In genomic region chr5:157578079-157578780, GRCh38 we compare ENCODE assay signal across 14 cellular contexts. TPM values are rescaled to one million over a fixed set of nuclear protein-coding genes. Genes with fewer than 3 reads are reported as not detected.
A peak's percentile ranks its signal among the peaks of the same experiment; 100 is the strongest.
DNase-seq lines count a peak whose midpoint lies in the region; ATAC-seq and TF ChIP-seq lines count a peak whose summit lies in the region.
"Had no signal": no experiment of that assay in that cellular context is flagged by ENCODE, and none has a peak within 500 bp of the region (broad histone marks: within the 10 kb centered on the region; RNA-seq: fewer than 3 reads in every experiment).

No MANE protein-coding gene starts in this region.

- intact Hi-C loops in activated B cell treated with CpG ODN at 0.5 μM for 24 hours (cut with micrococcal nuclease) (loop anchor here (10.0 kb wide), 1 partner anchor 313 kb away; the partner anchor contains the start of gene CYFIP2), Right ventricle myocardium superior (cut with DNase I) (loop anchor here (10.0 kb wide), 1 partner anchor 137 kb away; no protein-coding TSS in a partner anchor), sciatic nerve (cut with DNase I) (no loop called here)

- H3K9me3 Mint-ChIP-seq in activated B cell treated with CpG ODN at 0.5 μM for 24 hours (no peaks in the 10 kb centered on the region), memory B cell (no peaks in the 10 kb centered on the region)
- no peaks in the 10 kb centered on the region for H3K9me3 Mint-ChIP-seq in stimulated activated memory B cell treated with anti-CD40 and anti-IgM and Interleukin-4, amounts not matched to agents 10 μg/mL and 1 μg/mL and 100 μg/mL, for 72 hours
- H3K9me3 Mint-ChIP-seq: HFFc6 had no signal

- no peak overlapping the region; the same call in 1 of the 2 replicates for H3K27ac ChIP-seq in HUES6 (ENCODE audit: low read depth, low read length)
- H3K27ac ChIP-seq: RWPE1 had no signal

- H3K9me3 ChIP-seq in HUES6 (ENCODE audit: control insufficient read depth, insufficient read depth, low read depth, low read length) = no peaks in the 10 kb centered on the region

- TF ChIP-seq CTCF in activated B cell treated with CpG ODN at 0.5 μM for 24 hours (IDR thresholded peaks at IDR 0.05) = no peak

- H3K36me3 ChIP-seq in HUES6 (ENCODE audit: control insufficient read depth, insufficient read depth, low read length) = no peaks in the 10 kb centered on the region

- no peaks in the 10 kb centered on the region for H3K27me3 Mint-ChIP-seq in activated B cell treated with CpG ODN at 0.5 μM for 24 hours
- H3K27me3 Mint-ChIP-seq in memory B cell = no peaks in the 10 kb centered on the region
- no peaks in the 10 kb centered on the region for H3K27me3 Mint-ChIP-seq in stimulated activated memory B cell treated with anti-CD40 and anti-IgM and Interleukin-4, amounts not matched to agents 10 μg/mL and 1 μg/mL and 100 μg/mL, for 72 hours

- peaks cover 24% of the 10 kb centered on the region; the same call in 1 of the 2 replicates for H3K4me1 ChIP-seq in HUES6 (ENCODE audit: control insufficient read depth, insufficient read depth, low read length)

- H3K27ac Mint-ChIP-seq in activated B cell treated with CpG ODN at 0.5 μM for 24 hours = peak overlapping the region; percentile 63
- H3K27ac Mint-ChIP-seq in memory B cell = peak overlapping the region; percentile 6
- peak overlapping the region; percentile 54 for H3K27ac Mint-ChIP-seq in stimulated activated memory B cell treated with anti-CD40 and anti-IgM and Interleukin-4, amounts not matched to agents 10 μg/mL and 1 μg/mL and 100 μg/mL, for 72 hours
- H3K27ac Mint-ChIP-seq: HFFc6 had no signal

- DNase-seq in activated B cell treated with CpG ODN at 0.5 μM for 24 hours (no peak), memory B cell (ENCODE audit: low spot score in 2 of 2) (no peak), Right ventricle myocardium superior (no peak), sciatic nerve (ENCODE audit: low spot score) (no peak), activated gamma-delta T cell treated with Interleukin-2 at 50 U/mL for 16 hours (no peak)
- DNase-seq: DMS53, HFFc6, NCI-H1436 treated with DMSO at 0.1 percent for 48 hours, NCI-H2081, NCI-H82, PC-3 had no signal

- H3K4me3 Mint-ChIP-seq in activated B cell treated with CpG ODN at 0.5 μM for 24 hours = no peak overlapping the region
- no peak overlapping the region for H3K4me3 Mint-ChIP-seq in memory B cell
- no peak overlapping the region for H3K4me3 Mint-ChIP-seq in stimulated activated memory B cell treated with anti-CD40 and anti-IgM and Interleukin-4, amounts not matched to agents 10 μg/mL and 1 μg/mL and 100 μg/mL, for 72 hours
- H3K4me3 Mint-ChIP-seq: HFFc6 had no signal

- peak overlapping the region; percentile 48 for H3K9ac ChIP-seq in HUES6 (ENCODE audit: low read length)

- H3K36me3 Mint-ChIP-seq in activated B cell treated with CpG ODN at 0.5 μM for 24 hours (ENCODE audit: low read depth) = peaks cover 17% of the 10 kb centered on the region
- peaks cover 11% of the 10 kb centered on the region for H3K36me3 Mint-ChIP-seq in memory B cell
- H3K36me3 Mint-ChIP-seq in stimulated activated memory B cell treated with anti-CD40 and anti-IgM and Interleukin-4, amounts not matched to agents 10 μg/mL and 1 μg/mL and 100 μg/mL, for 72 hours = peaks cover 4% of the 10 kb centered on the region

- no peak for ATAC-seq in activated B cell treated with CpG ODN at 0.5 μM for 24 hours (ENCODE audit: low read depth)
- ATAC-seq in memory B cell (ENCODE audit: low read depth) = no peak
- ATAC-seq in stimulated activated memory B cell treated with anti-CD40 and anti-IgM and Interleukin-4, amounts not matched to agents 10 μg/mL and 1 μg/mL and 100 μg/mL, for 72 hours = no peak
- no peak for ATAC-seq in Right ventricle myocardium superior (ENCODE audit: poor library complexity)
- no peak for ATAC-seq in sciatic nerve
- ATAC-seq: PC-3 had no signal

- H3K27me3 ChIP-seq in HUES6 (ENCODE audit: control insufficient read depth, insufficient read depth, low read length) = peaks cover 12% of the 10 kb centered on the region; the same call in 1 of the 2 replicates

- POLR2A ChIA-PET in activated B cell treated with CpG ODN at 0.5 μM for 24 hours (lab: Charles Lee) = interaction anchor here (1.1 to 7.1 kb wide), 5 partner anchors 9 to 118 kb away, joined by 3 to 206 read pairs (median 14); partner anchors contain the start of gene NIPAL4

- H3K4me1 Mint-ChIP-seq in activated B cell treated with CpG ODN at 0.5 μM for 24 hours = peaks cover 71% of the 10 kb centered on the region
- peaks cover 57% of the 10 kb centered on the region for H3K4me1 Mint-ChIP-seq in memory B cell
- H3K4me1 Mint-ChIP-seq in stimulated activated memory B cell treated with anti-CD40 and anti-IgM and Interleukin-4, amounts not matched to agents 10 μg/mL and 1 μg/mL and 100 μg/mL, for 72 hours = peaks cover 65% of the 10 kb centered on the region

- CTCF ChIA-PET in activated B cell treated with CpG ODN at 0.5 μM for 24 hours (lab: Charles Lee) = no interaction called here

- peak overlapping the region; percentile 7; the same call in 1 of the 2 replicates for H3K4me3 ChIP-seq in HUES6 (ENCODE audit: low read depth, low read length)

RNA-seq across cellular contexts. Expression of gene ADAM19, which starts 2.7 kb away (rescaled TPM):
- 115 and 136 TPM in 2 replicates for total RNA-seq in activated B cell treated with CpG ODN at 0.5 μM for 24 hours
- 8.4 TPM for total RNA-seq in Right ventricle myocardium superior
- 23.0 TPM for total RNA-seq in sciatic nerve

Comparison
In these comparisons a context has a peak if more than half of its experiments do, and no peak if none do; other contexts are left out.
1. H3K27ac Mint-ChIP-seq: peak in every context shown above with its lines; median percentile 63 in activated B cell treated with CpG ODN at 0.5 μM for 24 hours; 54 in stimulated activated memory B cell treated with anti-CD40 and anti-IgM and Interleukin-4, amounts not matched to agents 10 μg/mL and 1 μg/mL and 100 μg/mL, for 72 hours; 6 in memory B cell.